Comparison of ENCODE assay signal across 19 cellular contexts in the genomic region with DNA sequence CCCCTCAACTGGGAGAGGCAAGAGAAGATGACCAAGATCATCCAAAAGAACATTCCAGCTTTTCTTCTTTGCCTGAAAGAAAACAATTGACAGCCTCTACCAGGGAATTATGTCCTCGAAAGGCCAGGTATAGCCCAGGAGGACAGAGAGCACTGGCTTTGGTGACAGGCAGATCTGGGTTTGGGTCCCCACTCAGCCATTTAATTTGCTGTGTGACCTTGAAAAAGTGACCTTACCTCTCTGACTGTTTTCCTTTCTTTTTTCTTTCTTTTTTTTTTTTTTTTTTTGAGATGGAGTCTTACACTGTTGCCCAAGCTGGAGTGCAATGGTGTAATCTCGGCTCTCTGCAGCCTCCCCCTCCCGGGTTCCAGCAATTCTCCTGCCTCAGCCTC. TPM values are rescaled to one million over a fixed set of nuclear protein-coding genes. Genes with fewer than 3 reads are reported as not detected.
"Had no signal": no experiment of that assay in that cellular context is flagged by ENCODE, and none has a peak within 500 bp of the region (broad histone marks: within the 10 kb centered on the region; RNA-seq: fewer than 3 reads in every experiment).

No MANE protein-coding gene starts in this region.

- H3K9me3 Mint-ChIP-seq: activated B cell treated with CpG ODN at 0.5 μM for 24 hours; activated naive CD8-positive, alpha-beta T cell treated with anti-CD3 and anti-CD28 coated beads for 36 hours; mesothelial cell of epicardium; natural killer cell treated with Interleukin-12 subunit alpha and Interleukin-12 subunit beta and Interleukin-15 and Interleukin-18, amount 100 ng/mL, for 72 hours; type B pancreatic cell had no signal

- H3K4me3 Mint-ChIP-seq: activated B cell treated with CpG ODN at 0.5 μM for 24 hours; activated CD4-positive, alpha-beta T cell treated with anti-CD3 and anti-CD28 coated beads for 36 hours; activated naive CD8-positive, alpha-beta T cell treated with anti-CD3 and anti-CD28 coated beads for 36 hours; mesothelial cell of epicardium; natural killer cell treated with Interleukin-12 subunit alpha and Interleukin-12 subunit beta and Interleukin-15 and Interleukin-18, amount 100 ng/mL, for 72 hours; type B pancreatic cell had no signal

- H3K4me1 Mint-ChIP-seq: activated B cell treated with CpG ODN at 0.5 μM for 24 hours; activated CD4-positive, alpha-beta T cell treated with anti-CD3 and anti-CD28 coated beads for 36 hours; activated naive CD8-positive, alpha-beta T cell treated with anti-CD3 and anti-CD28 coated beads for 36 hours had no signal

- H3K27ac ChIP-seq: foreskin keratinocyte, hepatocyte, prostate gland had no signal

- H3K4me1 ChIP-seq: prostate gland had no signal

- H3K4me3 ChIP-seq: hepatocyte, lung, ovary, prostate gland had no signal

- H3K27ac Mint-ChIP-seq: activated B cell treated with CpG ODN at 0.5 μM for 24 hours; activated CD4-positive, alpha-beta T cell treated with anti-CD3 and anti-CD28 coated beads for 36 hours; activated naive CD8-positive, alpha-beta T cell treated with anti-CD3 and anti-CD28 coated beads for 36 hours; mesothelial cell of epicardium; natural killer cell treated with Interleukin-12 subunit alpha and Interleukin-12 subunit beta and Interleukin-15 and Interleukin-18, amount 100 ng/mL, for 72 hours; type B pancreatic cell had no signal

- ATAC-seq: activated CD4-positive, alpha-beta T cell treated with anti-CD3 and anti-CD28 coated beads for 36 hours; foreskin keratinocyte; natural killer cell treated with Interleukin-12 subunit alpha and Interleukin-12 subunit beta and Interleukin-15 and Interleukin-18, amount 100 ng/mL, for 72 hours; stimulated activated naive CD8-positive, alpha-beta T cell treated with anti-CD3 and anti-CD28 coated beads, Interleukin-15, Interleukin-2, amounts not matched to agents 100 U/mL and 50 U/mL, for 24 hours had no signal

- H3K27me3 ChIP-seq: foreskin keratinocyte, hepatocyte, ovary had no signal

- H3K36me3 ChIP-seq: ovary, prostate gland had no signal

- DNase-seq: activated B cell treated with CpG ODN at 0.5 μM for 24 hours; activated CD4-positive, alpha-beta T cell treated with anti-CD3 and anti-CD28 coated beads for 36 hours; activated CD4-positive, alpha-beta T cell treated with anti-CD3 and anti-CD28 coated beads, Interleukin-2, amount 50 U/mL, for 48 hours; activated naive CD4-positive, alpha-beta T cell treated with Interleukin-2 at 50 U/mL for 16 hours; activated naive CD8-positive, alpha-beta T cell treated with anti-CD3 and anti-CD28 coated beads for 36 hours; activated T-cell treated with anti-CD3 and anti-CD28 coated beads, Interleukin-2, amount 50 U/mL, for 48 hours; dermis blood vessel endothelial cell; effector CD8-positive, alpha-beta T cell; foreskin keratinocyte; stimulated activated CD4-positive, alpha-beta T cell treated with anti-CD3 and anti-CD28 coated beads, Interleukin-4, amount 100 ng/mL, for 4 hours; stimulated activated naive CD8-positive, alpha-beta T cell treated with anti-CD3 and anti-CD28 coated beads, Interleukin-15, Interleukin-2, amounts not matched to agents 100 U/mL and 50 U/mL, for 24 hours had no signal

- H3K36me3 Mint-ChIP-seq: activated naive CD8-positive, alpha-beta T cell treated with anti-CD3 and anti-CD28 coated beads for 36 hours; mesothelial cell of epicardium; natural killer cell treated with Interleukin-12 subunit alpha and Interleukin-12 subunit beta and Interleukin-15 and Interleukin-18, amount 100 ng/mL, for 72 hours; type B pancreatic cell had no signal

- H3K9me3 ChIP-seq: ovary, prostate gland had no signal

RNA-seq across cellular contexts. Expression of a gene that starts 27.7 kb away (rescaled TPM):
- total RNA-seq: T-helper 1 cell treated with Interleukin-12 subunit alpha and Interleukin-12 subunit beta and Interleukin-4 antibody, amounts not matched to agents 30 ng/mL and 1 ng/mL, for 36 hours had no signal
